In the genomic region with DNA sequence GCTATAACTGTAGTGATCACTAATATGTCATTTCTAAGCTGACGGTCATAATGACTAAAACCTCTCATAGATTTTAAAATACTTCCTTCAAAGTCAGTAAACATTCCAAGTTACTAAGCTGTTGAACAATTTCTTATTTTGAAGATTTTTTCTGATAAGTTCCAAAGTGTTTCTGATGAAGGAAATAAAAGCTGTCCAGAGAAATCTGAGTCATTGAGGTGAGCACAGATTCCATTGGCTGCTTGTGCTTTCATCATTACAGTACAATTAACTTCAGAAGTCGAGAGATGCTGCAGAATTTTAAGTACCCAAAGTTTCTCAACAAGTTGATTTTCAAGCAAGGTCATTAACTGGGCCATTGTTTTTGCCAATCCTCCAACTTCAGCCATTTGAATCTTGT, we compare ENCODE assay signal across 12 cellular contexts. TPM values are rescaled to one million over a fixed set of nuclear protein-coding genes. Genes with fewer than 3 reads are reported as not detected.
DNase-seq lines count a peak whose midpoint lies in the region; ATAC-seq, FAIRE-seq and TF ChIP-seq lines count a peak whose summit lies in the region.
"Had no signal": no experiment of that assay in that cellular context is flagged by ENCODE, and none has a peak within 500 bp of the region (broad histone marks: within the 10 kb centered on the region; RNA-seq: fewer than 3 reads in every experiment).

No MANE protein-coding gene starts in this region.

- H3K9me3 Mint-ChIP-seq in activated CD4-positive, alpha-beta memory T cell treated with anti-CD3 and anti-CD28 coated beads, Interleukin-2, amount 10 ng/mL, durations not matched to agents 7 days and 5 days: no peaks in the 10 kb centered on the region

- DNase-seq in A172 (ENCODE audit: low spot score) (peak; percentile 59), ELR (ENCODE audit: low read depth) (peak; percentile 90), foreskin keratinocyte (peak; percentile 43 to 72), D721Med (ENCODE audit: insufficient read length, low spot score) (no peak), activated gamma-delta T cell treated with Interleukin-2 at 50 U/mL for 16 hours (no peak), NCI-H1105 (lab: John Stamatoyannopoulos, UW) (no peak)
- no peak for DNase-seq in activated CD4-positive, alpha-beta memory T cell treated with anti-CD3 and anti-CD28 coated beads, Interleukin-2, amount 10 ng/mL, durations not matched to agents 7 days and 5 days
- DNase-seq: activated CD8-positive, alpha-beta memory T cell treated with anti-CD3 and anti-CD28 coated beads, Interleukin-2, amount 50 U/mL, for 48 hours; Kasumi-1; NCI-H510A had no signal

- no peak overlapping the region for H3K27ac ChIP-seq in foreskin keratinocyte
- H3K27ac ChIP-seq: SK-N-MC had no signal

- peak overlapping the region; percentile 74 for H3K27ac Mint-ChIP-seq in activated CD4-positive, alpha-beta memory T cell treated with anti-CD3 and anti-CD28 coated beads, Interleukin-2, amount 10 ng/mL, durations not matched to agents 7 days and 5 days

- no peak for TF ChIP-seq CTCF in foreskin keratinocyte (conservative IDR thresholded peaks at IDR 0.05)
- no peak for TF ChIP-seq CTCF in D721Med (IDR thresholded peaks at IDR 0.05; ENCODE audit: insufficient read depth, missing control alignments)

- H3K4me1 ChIP-seq in foreskin keratinocyte: peaks cover 19% of the 10 kb centered on the region

- peak overlapping the region; percentile 22 for H3K4me3 Mint-ChIP-seq in activated CD4-positive, alpha-beta memory T cell treated with anti-CD3 and anti-CD28 coated beads, Interleukin-2, amount 10 ng/mL, durations not matched to agents 7 days and 5 days

- POLR2A ChIA-PET in activated CD4-positive, alpha-beta memory T cell treated with anti-CD3 and anti-CD28 coated beads, Interleukin-2, amount 10 ng/mL, durations not matched to agents 7 days and 5 days (lab: Charles Lee): interaction anchor here (0.7 to 23.0 kb wide), 3 partner anchors 10 to 20 kb away, joined by 3 to 373 read pairs (median 5); a partner anchor contains a TSS

- H3K27me3 Mint-ChIP-seq in activated CD4-positive, alpha-beta memory T cell treated with anti-CD3 and anti-CD28 coated beads, Interleukin-2, amount 10 ng/mL, durations not matched to agents 7 days and 5 days: no peaks in the 10 kb centered on the region

- H3K36me3 Mint-ChIP-seq in activated CD4-positive, alpha-beta memory T cell treated with anti-CD3 and anti-CD28 coated beads, Interleukin-2, amount 10 ng/mL, durations not matched to agents 7 days and 5 days (ENCODE audit: low read depth): peaks cover 57% of the 10 kb centered on the region

- CTCF ChIA-PET in activated CD4-positive, alpha-beta memory T cell treated with anti-CD3 and anti-CD28 coated beads, Interleukin-2, amount 10 ng/mL, durations not matched to agents 7 days and 5 days (lab: Charles Lee): interaction anchor here (0.6 kb wide), 1 partner anchor 22 kb away, joined by 3 read pairs; no protein-coding TSS in a partner anchor

- H3K27me3 ChIP-seq in foreskin keratinocyte: no peaks in the 10 kb centered on the region

- H3K4me1 Mint-ChIP-seq in activated CD4-positive, alpha-beta memory T cell treated with anti-CD3 and anti-CD28 coated beads, Interleukin-2, amount 10 ng/mL, durations not matched to agents 7 days and 5 days: peaks cover 73% of the 10 kb centered on the region

- FAIRE-seq in D721Med (lab: Jason Lieb, UNC): no peak

- ATAC-seq in foreskin keratinocyte (peak; percentile 59), GM18498 (IDR thresholded peaks at IDR 0.05; ENCODE audit: unreplicated experiment) (no peak)

RNA-seq across cellular contexts. Expression of a gene that starts 23.9 kb away (rescaled TPM):
- 15.0 and 20.2 TPM in 2 replicates for total RNA-seq in A172 (2014; rRNA removed; shearing (Covaris generic))
- 100 to 1,000 TPM; 259 to 263 TPM for total RNA-seq in activated CD4-positive, alpha-beta memory T cell treated with anti-CD3 and anti-CD28 coated beads, Interleukin-2, amount 10 ng/mL, durations not matched to agents 7 days and 5 days
- 8.4 and 10.3 TPM in 2 replicates for total RNA-seq in foreskin keratinocyte
- 5.2 and 5.8 TPM in 2 replicates for polyA plus RNA-seq in foreskin keratinocyte

RNA-seq across cellular contexts. Expression of a gene that starts 51.5 kb away (rescaled TPM):
- not detected in 2 replicates for total RNA-seq in A172 (2014; rRNA removed; shearing (Covaris generic))
- total RNA-seq in activated CD4-positive, alpha-beta memory T cell treated with anti-CD3 and anti-CD28 coated beads, Interleukin-2, amount 10 ng/mL, durations not matched to agents 7 days and 5 days: not detected
- not detected in 2 replicates for total RNA-seq in foreskin keratinocyte
- polyA plus RNA-seq in foreskin keratinocyte: not detected in 2 replicates

Comparison
In these comparisons a context has a peak if more than half of its experiments do, and no peak if none do; other contexts are left out.
1. DNase-seq: peak in A172 (single experiment), ELR (single experiment) and foreskin keratinocyte (2 of 2); none in activated CD4-positive, alpha-beta memory T cell treated with anti-CD3 and anti-CD28 coated beads, Interleukin-2, amount 10 ng/mL, durations not matched to agents 7 days and 5 days (single experiment), D721Med (single experiment), activated gamma-delta T cell treated with Interleukin-2 at 50 U/mL for 16 hours (single experiment) and NCI-H1105 (single experiment).
2. RNA of a gene that starts 23.9 kb away (total RNA-seq): 259 to 263 TPM in activated CD4-positive, alpha-beta memory T cell treated with anti-CD3 and anti-CD28 coated beads, Interleukin-2, amount 10 ng/mL, durations not matched to agents 7 days and 5 days; 15.0 to 20.2 TPM in A172 and 8.4 to 10.3 TPM in foreskin keratinocyte; every median in the first group is over 10 times any median in the second.